In genomic region chr2:224586127-224586702, GRCh38 we compare ENCODE assay signal across 8 cellular contexts. TPM values are rescaled to one million over a fixed set of nuclear protein-coding genes. Genes with fewer than 3 reads are reported as not detected.
DNase-seq lines count a peak whose midpoint lies in the region; ATAC-seq and TF ChIP-seq lines count a peak whose summit lies in the region.

No MANE protein-coding gene starts in this region.

- H3K9me3 ChIP-seq in body of pancreas (no peaks in the 10 kb centered on the region), mucosa of descending colon (no peaks in the 10 kb centered on the region)

- ATAC-seq in body of pancreas, result no peak
- ATAC-seq in mucosa of descending colon, result no peak
- no peak for ATAC-seq in HG02840 (IDR thresholded peaks at IDR 0.05; ENCODE audit: low FRiP score, unreplicated experiment)
- no peak for ATAC-seq in HG03378 (IDR thresholded peaks at IDR 0.05; ENCODE audit: unreplicated experiment)
- ATAC-seq in GM18909 (IDR thresholded peaks at IDR 0.05; ENCODE audit: poor library complexity, unreplicated experiment), result no peak

- H3K4me3 ChIP-seq in body of pancreas (peak overlapping the region in 1 of 2 donors; percentile 62), mucosa of descending colon (peak overlapping the region; percentile 81)

- no peaks in the 10 kb centered on the region for H3K36me3 ChIP-seq in body of pancreas (replicated peaks in 1 of 2; ENCODE audit: insufficient read depth in 1 of 2, low read depth in 2 of 2)
- no peaks in the 10 kb centered on the region for H3K36me3 ChIP-seq in mucosa of descending colon (ENCODE audit: low read depth)

- H3K27ac ChIP-seq in C4-2B, result peak overlapping the region; percentile 99
- peak overlapping the region; percentile 22 to 91 (median 80) for H3K27ac ChIP-seq in body of pancreas

- no peaks in the 10 kb centered on the region for H3K27me3 ChIP-seq in body of pancreas

- intact Hi-C loops in body of pancreas (cut with DNase I), result no loop called here
- intact Hi-C loops in mucosa of descending colon (cut with DNase I, micrococcal nuclease), result no loop called here

- DNase-seq in Kasumi-1 (lab: John Stamatoyannopoulos, UW) (peak; percentile 17 to 51), body of pancreas (no peak), mucosa of descending colon (no peak), NCI-H524 treated with DMSO at 0.1 percent for 48 hours (lab: John Stamatoyannopoulos, UW) (no peak)

- TF ChIP-seq CTCF in C4-2B (conservative IDR thresholded peaks at IDR 0.05) (no peak), body of pancreas (IDR thresholded peaks at IDR 0.05) (no peak), mucosa of descending colon (IDR thresholded peaks at IDR 0.05) (no peak)

- WGBS in body of pancreas, 2 donors, result 2 to 4% methylated on average over 7 of the region's 7 CpGs

- H3K4me1 ChIP-seq in body of pancreas, result peaks cover 32% of the 10 kb centered on the region
- peaks cover 18% of the 10 kb centered on the region for H3K4me1 ChIP-seq in mucosa of descending colon (ENCODE audit: low read depth)

- TF ChIP-seq POLR2A in body of pancreas (IDR thresholded peaks at IDR 0.05), result no peak

RNA-seq across cellular contexts. Expression of gene CUL3, which starts 1.1 kb away (rescaled TPM):
- total RNA-seq in body of pancreas (10 to 100 TPM; 26.5 to 33.3 TPM), mucosa of descending colon (10 to 100 TPM; 77.3 to 83.5 (median 79.0) TPM)

Comparison
In these comparisons a context has a peak if more than half of its experiments do, and no peak if none do; other contexts are left out.
1. DNase-seq: peak in Kasumi-1 (2 of 2); none in body of pancreas (0 of 4), mucosa of descending colon (0 of 3) and NCI-H524 treated with DMSO at 0.1 percent for 48 hours (single experiment).